In the genomic region with DNA sequence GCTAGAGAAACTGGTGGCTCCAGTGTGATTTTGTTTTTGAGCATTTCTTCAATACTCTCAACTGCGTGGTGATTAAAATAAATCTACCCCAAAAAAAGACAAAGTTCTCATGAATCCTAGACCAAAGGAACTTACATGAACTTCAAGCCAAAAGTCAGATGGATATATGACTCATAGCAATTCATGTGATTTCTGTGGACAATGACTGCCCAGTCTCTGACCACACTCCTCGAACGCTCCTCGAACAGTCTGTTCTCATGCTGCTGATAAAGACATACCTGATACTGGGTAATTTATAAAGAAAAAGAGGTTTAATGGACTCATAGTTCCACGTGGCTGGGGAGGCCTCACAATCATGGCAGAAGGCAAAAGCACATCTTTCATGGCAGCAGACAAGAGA, we compare ENCODE assay signal across 25 cellular contexts. TPM values are rescaled to one million over a fixed set of nuclear protein-coding genes. Genes with fewer than 3 reads are reported as not detected.
DNase-seq lines count a peak whose midpoint lies in the region; ATAC-seq, FAIRE-seq and TF ChIP-seq lines count a peak whose summit lies in the region.
"Had no signal": no experiment of that assay in that cellular context is flagged by ENCODE, and none has a peak within 500 bp of the region (broad histone marks: within the 10 kb centered on the region; RNA-seq: fewer than 3 reads in every experiment).

No MANE protein-coding gene starts in this region.

- no peak for TF ChIP-seq CTCF in brain microvascular endothelial cell (IDR thresholded peaks at IDR 0.05; ENCODE audit: low read depth, low read length, missing control alignments)
- TF ChIP-seq CTCF in testis (IDR thresholded peaks at IDR 0.05) = no peak

- no peak for ATAC-seq in GM19463 (IDR thresholded peaks at IDR 0.05; ENCODE audit: unreplicated experiment)
- ATAC-seq: activated naive CD4-positive, alpha-beta T cell treated with anti-CD3 and anti-CD28 coated beads, Interleukin-2, amount 50 U/mL, for 72 hours; natural killer cell; stimulated activated memory B cell treated with anti-CD40 and anti-IgM and Interleukin-4, amounts not matched to agents 10 μg/mL and 1 μg/mL and 100 μg/mL, for 72 hours had no signal

- H3K27me3 ChIP-seq in brain microvascular endothelial cell (replicated peaks) (no peaks in the 10 kb centered on the region), testis (no peaks in the 10 kb centered on the region)
- H3K27me3 ChIP-seq: ascending aorta, colonic mucosa, esophagus muscularis mucosa, right atrium auricular region, spleen had no signal

- FAIRE-seq in frontal cortex (lab: Jason Lieb, UNC) = no peak

- no peak for TF ChIP-seq POLR2A in testis (IDR thresholded peaks at IDR 0.05)

- H3K27ac ChIP-seq in brain microvascular endothelial cell = no peak overlapping the region
- H3K27ac ChIP-seq in testis = peak overlapping the region in 1 of 2 donors; percentile 27
- H3K27ac ChIP-seq: ascending aorta, C4-2B, colonic mucosa, esophagus muscularis mucosa, right atrium auricular region, spleen, thoracic aorta had no signal

- intact Hi-C loops in testis (cut with DNase I; ENCODE audit: low total_unique reads) = no loop called here

- DNase-seq in MV-4-11 (lab: John Stamatoyannopoulos, UW) (peak; percentile 61), brain microvascular endothelial cell (peak; percentile 51), iris pigment epithelial cell (ENCODE audit: low read depth) (peak; percentile 56), testis (peak; percentile 39), frontal cortex (ENCODE audit: low spot score in 2 of 2) (no peak), DMS153 treated with DMSO at 0.1 percent for 48 hours (lab: John Stamatoyannopoulos, UW; ENCODE audit: unreplicated experiment) (no peak)
- DNase-seq: activated CD4-positive, alpha-beta memory T cell treated with anti-CD3 and anti-CD28 coated beads for 36 hours; colonic mucosa; Karpas-422; natural killer cell; NCI-H1105; NCI-H2029 treated with DMSO at 0.1 percent for 48 hours; NCI-H82; SHP77; spleen; stimulated activated CD4-positive, alpha-beta T cell treated with anti-CD3 and anti-CD28 coated beads, Interleukin-2, amount 100 ng/mL, for 48 hours had no signal

- no peaks in the 10 kb centered on the region for H3K9me3 ChIP-seq in testis
- H3K9me3 ChIP-seq: ascending aorta, colonic mucosa, esophagus muscularis mucosa, HAP-1, right atrium auricular region, spleen, thoracic aorta had no signal

- WGBS in testis, 2 donors = 38 to 54% methylated on average over 5 of the region's 5 CpGs

- no peaks in the 10 kb centered on the region for H3K36me3 ChIP-seq in brain microvascular endothelial cell (replicated peaks)
- H3K36me3 ChIP-seq in testis (ENCODE audit: low read depth, missing control alignments) = no peaks in the 10 kb centered on the region
- H3K36me3 ChIP-seq: ascending aorta, colonic mucosa, esophagus muscularis mucosa, HAP-1, right atrium auricular region, spleen, thoracic aorta had no signal

- H3K4me1 ChIP-seq in testis = peaks cover 12% of the 10 kb centered on the region
- H3K4me1 ChIP-seq: ascending aorta, colonic mucosa, esophagus muscularis mucosa, right atrium auricular region had no signal

- in situ Hi-C loops in brain microvascular endothelial cell (cut with HindIII; ENCODE audit: low pct_ligation_motif_present, low sequenced_read_pairs) = no loop called here

- H3K4me3 ChIP-seq in brain microvascular endothelial cell (ENCODE audit: low read depth, low read length) = no peak overlapping the region
- no peak overlapping the region for H3K4me3 ChIP-seq in testis
- H3K4me3 ChIP-seq: ascending aorta, colonic mucosa, esophagus muscularis mucosa, HAP-1, right atrium auricular region, spleen, thoracic aorta had no signal

RNA-seq across cellular contexts. Expression of a gene that starts 46.4 kb away (rescaled TPM):
- total RNA-seq in testis (10 to 100 TPM; 37.4 to 50.2 TPM), frontal cortex (42.0 TPM)
- 28.2 TPM for polyA plus RNA-seq in testis (ENCODE audit: insufficient read depth, low read depth, low replicate concordance)

Comparison
In these comparisons a context has a peak if more than half of its experiments do, and no peak if none do; other contexts are left out.
1. DNase-seq: peak in MV-4-11 (single experiment), brain microvascular endothelial cell (single experiment), iris pigment epithelial cell (single experiment) and testis (single experiment); none in frontal cortex (0 of 2) and DMS153 treated with DMSO at 0.1 percent for 48 hours (single experiment).